11 cellular contexts compared by ENCODE assay signal in the genomic region with DNA sequence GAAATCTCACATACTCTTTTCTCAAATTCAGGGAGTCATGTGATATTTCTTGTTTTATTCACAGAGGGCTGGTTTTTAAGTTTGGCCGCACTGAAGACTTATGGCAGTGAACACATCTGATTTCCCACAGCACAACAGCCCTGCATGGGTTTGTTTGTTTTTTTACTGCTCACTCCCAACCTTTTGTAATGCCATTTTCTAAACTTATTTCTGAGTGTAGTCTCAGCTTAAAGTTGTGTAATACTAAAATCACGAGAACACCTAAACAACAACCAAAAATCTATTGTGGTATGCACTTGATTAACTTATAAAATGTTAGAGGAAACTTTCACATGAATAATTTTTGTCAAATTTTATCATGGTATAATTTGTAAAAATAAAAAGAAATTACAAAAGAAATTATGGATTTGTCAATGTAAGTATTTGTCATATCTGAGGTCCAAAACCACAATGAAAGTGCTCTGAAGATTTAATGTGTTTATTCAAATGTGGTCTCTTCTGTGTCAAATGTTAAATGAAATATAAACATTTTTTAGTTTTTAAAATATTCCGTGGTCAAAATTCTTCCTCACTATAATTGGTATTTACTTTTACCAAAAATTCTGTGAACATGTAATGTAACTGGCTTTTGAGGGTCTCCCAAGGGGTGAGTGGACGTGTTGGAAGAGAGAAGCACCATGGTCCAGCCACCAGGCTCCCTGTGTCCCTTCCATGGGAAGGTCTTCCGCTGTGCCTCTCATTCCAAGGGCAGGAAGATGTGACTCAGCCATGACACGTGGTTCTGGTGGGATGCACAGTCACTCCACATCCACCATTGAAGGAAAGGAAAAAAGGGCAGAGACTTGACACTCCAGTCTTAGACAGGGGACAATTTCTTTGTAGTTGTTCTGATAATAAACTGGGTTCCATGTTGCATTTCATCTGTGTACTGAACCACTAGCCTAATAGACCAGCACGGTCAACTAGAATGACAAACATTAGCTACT. TPM values are rescaled to one million over a fixed set of nuclear protein-coding genes. Genes with fewer than 3 reads are reported as not detected.
DNase-seq lines count a peak whose midpoint lies in the region; ATAC-seq and TF ChIP-seq lines count a peak whose summit lies in the region.
"Had no signal": no experiment of that assay in that cellular context is flagged by ENCODE, and none has a peak within 500 bp of the region (broad histone marks: within the 10 kb centered on the region; RNA-seq: fewer than 3 reads in every experiment).

No MANE protein-coding gene starts in this region.

- H3K27ac ChIP-seq in right lobe of liver = peak overlapping the region in 2 of 3 donors; percentile 2 to 9

- no peak for TF ChIP-seq POLR2A in right lobe of liver (IDR thresholded peaks at IDR 0.05)

- H3K27me3 ChIP-seq in right lobe of liver = no peaks in the 10 kb centered on the region

- H3K36me3 ChIP-seq in right lobe of liver = peaks cover 0 to 21% (median 9%) of the 10 kb centered on the region in 4 donors

- H3K4me3 ChIP-seq in astrocyte of the cerebellum (ENCODE audit: low read depth, low read length) (no peak overlapping the region), right lobe of liver (no peak overlapping the region)

- H3K4me1 ChIP-seq in right lobe of liver = peaks cover 0 to 12% (median 6%) of the 10 kb centered on the region in 4 donors

- ATAC-seq in right lobe of liver (peak in 2 of 4 donors; percentile 25 to 35), HG02852 (IDR thresholded peaks at IDR 0.05; ENCODE audit: unreplicated experiment) (no peak)
- ATAC-seq: CD8-positive, alpha-beta T cell had no signal

- intact Hi-C loops in right lobe of liver (cut with DNase I) = no loop called here

- in situ Hi-C loops in ACHN (cut with HindIII; ENCODE audit: low pct_ligation_motif_present, low pct_unique_long_range_greater_than_20kb, low sequenced_read_pairs) = no loop called here
- in situ Hi-C loops in astrocyte of the cerebellum (cut with HindIII; ENCODE audit: low sequenced_read_pairs) = no loop called here

- DNase-seq in ACHN (peak; percentile 31), HK-2 (ENCODE audit: unreplicated experiment) (peak; percentile 41), astrocyte of the cerebellum (ENCODE audit: low read depth) (peak; percentile 67), right lobe of liver (no peak), DMS53 (lab: John Stamatoyannopoulos, UW) (no peak), SW480 (ENCODE audit: low spot score) (no peak)
- no peak for DNase-seq in effector CD8-positive, alpha-beta T cell (lab: John Stamatoyannopoulos, UW)
- DNase-seq: CD8-positive, alpha-beta T cell; naive B cell; NCI-H524 had no signal

- WGBS in right lobe of liver (ENCODE audit: insufficient coverage, low coverage, low lambda C conversion rate, missing lambda C conversion rate) = 74% methylated on average over 4 of the region's 7 CpGs

- TF ChIP-seq CTCF in astrocyte of the cerebellum (IDR thresholded peaks at IDR 0.05; ENCODE audit: low read depth, low read length, missing control alignments) (no peak), right lobe of liver (IDR thresholded peaks at IDR 0.05) (no peak)

- no peaks in the 10 kb centered on the region for H3K9me3 ChIP-seq in right lobe of liver

RNA-seq across cellular contexts. Expression of gene TMEM50A, which starts 22.8 kb away (rescaled TPM):
- total RNA-seq in right lobe of liver = 10 to 100 TPM; 22.2 to 43.1 (median 36.4) TPM

RNA-seq across cellular contexts. Expression of gene RHCE, which starts 59.7 kb away (rescaled TPM):
- 1 to 10 TPM in 4 of 6 experiments, under 1 TPM in 2; 0.25 to 2.2 (median 1.4) TPM for total RNA-seq in right lobe of liver

Comparison
In these comparisons a context has a peak if more than half of its experiments do, and no peak if none do; other contexts are left out.
1. DNase-seq: peak in ACHN (single experiment), HK-2 (single experiment) and astrocyte of the cerebellum (single experiment); none in right lobe of liver (0 of 3), DMS53 (single experiment), effector CD8-positive, alpha-beta T cell (single experiment) and SW480 (single experiment).